In the genomic region with DNA sequence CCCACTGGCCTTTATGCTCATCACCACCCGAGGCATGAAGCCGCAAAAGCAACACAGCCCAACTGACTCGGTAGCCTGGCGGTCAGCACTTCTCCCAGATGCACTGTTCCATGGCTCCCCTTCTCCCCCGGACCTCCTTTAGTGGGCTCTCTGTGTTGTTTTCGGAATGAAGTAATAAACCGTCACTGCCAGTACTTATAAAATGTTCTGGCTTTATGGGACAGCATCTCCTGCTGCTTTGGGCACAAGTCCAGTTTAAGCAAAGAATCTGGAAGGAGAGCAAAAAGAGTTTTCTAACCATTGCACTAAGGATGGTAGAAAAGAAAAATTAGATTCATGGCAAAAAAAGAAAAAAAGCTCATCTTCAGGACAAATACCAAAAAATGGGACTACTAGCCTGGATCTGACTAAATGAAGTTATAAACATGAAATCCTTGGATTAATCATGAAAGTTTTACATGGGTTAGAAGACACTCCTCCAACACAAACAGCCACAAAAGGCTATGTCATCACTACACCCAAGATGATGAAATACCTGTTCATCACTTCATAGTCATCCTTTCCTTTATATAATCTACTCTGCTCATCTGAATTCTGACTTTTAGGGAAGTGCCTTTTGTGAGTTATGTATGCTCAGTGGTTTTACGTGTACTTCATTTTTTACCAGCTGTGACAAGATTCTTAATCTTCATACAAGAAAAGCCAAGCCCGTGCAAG, we compare ENCODE assay signal across 12 cellular contexts.
A peak's percentile ranks its signal among the peaks of the same experiment; 100 is the strongest.
DNase-seq lines count a peak whose midpoint lies in the region; ATAC-seq and TF ChIP-seq lines count a peak whose summit lies in the region.
"Had no signal": no experiment of that assay in that cellular context is flagged by ENCODE, and none has a peak within 500 bp of the region (broad histone marks: within the 10 kb centered on the region; RNA-seq: fewer than 3 reads in every experiment).

No MANE protein-coding gene starts in this region.

- no peaks in the 10 kb centered on the region for H3K27me3 ChIP-seq in heart left ventricle
- H3K27me3 ChIP-seq in aorta (ENCODE audit: control insufficient read depth in 1 of 2, insufficient read depth in 2 of 2, low read length in 1 of 2) = no peaks in the 10 kb centered on the region
- no peaks in the 10 kb centered on the region for H3K27me3 ChIP-seq in Peyer's patch

- H3K4me1 Mint-ChIP-seq in T-helper 17 cell = no peaks in the 10 kb centered on the region

- H3K36me3 ChIP-seq in heart left ventricle (no peaks in the 10 kb centered on the region), aorta (ENCODE audit: control insufficient read depth in 1 of 2, insufficient read depth in 2 of 2, low read length in 1 of 2) (no peaks in the 10 kb centered on the region), Peyer's patch (no peaks in the 10 kb centered on the region)

- no peak for DNase-seq in heart left ventricle
- no peak for DNase-seq in cardiac septum (ENCODE audit: low spot score)
- DNase-seq in T-helper 17 cell = no peak
- no peak for DNase-seq in left ventricle myocardium superior
- no peak for DNase-seq in aorta
- DNase-seq in Peyer's patch = no peak
- no peak for DNase-seq in HuH-7.5 (ENCODE audit: low spot score)
- DNase-seq: amniotic stem cell; CD8-positive, alpha-beta memory T cell; NCI-H1930 had no signal

- H3K9me3 ChIP-seq in heart left ventricle = no peaks in the 10 kb centered on the region
- H3K9me3 ChIP-seq in T-helper 17 cell (ENCODE audit: control insufficient read depth, low read length, poor library complexity, severe bottlenecking) = no peaks in the 10 kb centered on the region
- no peaks in the 10 kb centered on the region for H3K9me3 ChIP-seq in aorta (ENCODE audit: control insufficient read depth, low read length)
- no peaks in the 10 kb centered on the region for H3K9me3 ChIP-seq in Peyer's patch

- H3K27me3 Mint-ChIP-seq in T-helper 17 cell = no peaks in the 10 kb centered on the region
- H3K27me3 Mint-ChIP-seq: CD8-positive, alpha-beta memory T cell had no signal

- TF ChIP-seq POLR2A in heart left ventricle (IDR thresholded peaks at IDR 0.05) (no peak), Peyer's patch (IDR thresholded peaks at IDR 0.05) (no peak)

- H3K27ac Mint-ChIP-seq in T-helper 17 cell = no peak overlapping the region
- H3K27ac Mint-ChIP-seq: CD8-positive, alpha-beta memory T cell; stimulated activated memory B cell treated with anti-CD40 and anti-IgM and Interleukin-4, amounts not matched to agents 10 μg/mL and 1 μg/mL and 100 μg/mL, for 72 hours had no signal

- H3K4me3 ChIP-seq in heart left ventricle (no peak overlapping the region), aorta (ENCODE audit: low read length in 2 of 2) (peak overlapping the region in 1 of 2 donors; percentile 3), Peyer's patch (no peak overlapping the region)

- H3K4me1 ChIP-seq in heart left ventricle (peaks cover 0 to 27% (median 0%) of the 10 kb centered on the region in 12 donors), aorta (ENCODE audit: control insufficient read depth in 1 of 2, insufficient read depth in 2 of 2, low read length in 2 of 2) (peaks cover 1 to 3% of the 10 kb centered on the region in 2 donors), Peyer's patch (no peaks in the 10 kb centered on the region)

- no peak for TF ChIP-seq CTCF in heart left ventricle (IDR thresholded peaks at IDR 0.05)
- TF ChIP-seq CTCF in Peyer's patch (IDR thresholded peaks at IDR 0.05) = no peak

- H3K27ac ChIP-seq in heart left ventricle (peak overlapping the region in 1 of 12 donors; percentile 49), aorta (ENCODE audit: low read depth in 1 of 2, low read length in 2 of 2) (no peak overlapping the region), Peyer's patch (no peak overlapping the region)

- WGBS in heart left ventricle, 4 donors = 66 to 75% (median 72%) methylated on average over 9 of the region's 9 CpGs
- 10 to 14% methylated on average over 9 of the region's 9 CpGs for WGBS in aorta, 2 donors

- ATAC-seq in heart left ventricle = peak in 3 of 4 donors; percentile 59 to 69 (median 60)
- ATAC-seq in T-helper 17 cell = peak; percentile 30
- peak; percentile 52 for ATAC-seq in left ventricle myocardium superior
- ATAC-seq in aorta (ENCODE audit: low FRiP score) = peak; percentile 36
- ATAC-seq in HG02884 (IDR thresholded peaks at IDR 0.05; ENCODE audit: unreplicated experiment) = no peak
- ATAC-seq: stimulated activated memory B cell treated with anti-CD40 and anti-IgM and Interleukin-4, amounts not matched to agents 10 μg/mL and 1 μg/mL and 100 μg/mL, for 72 hours had no signal

- intact Hi-C loops in heart left ventricle (cut with DNase I) = no loop called here
- intact Hi-C loops in cardiac septum (cut with DNase I) = no loop called here
- intact Hi-C loops in left ventricle myocardium superior (cut with micrococcal nuclease) = no loop called here
- intact Hi-C loops in aorta (cut with DNase I) = no loop called here

- no peaks in the 10 kb centered on the region for H3K36me3 Mint-ChIP-seq in T-helper 17 cell (ENCODE audit: low read depth)
- H3K36me3 Mint-ChIP-seq: CD8-positive, alpha-beta memory T cell; stimulated activated memory B cell treated with anti-CD40 and anti-IgM and Interleukin-4, amounts not matched to agents 10 μg/mL and 1 μg/mL and 100 μg/mL, for 72 hours had no signal

- no peak overlapping the region for H3K4me3 Mint-ChIP-seq in T-helper 17 cell
- H3K4me3 Mint-ChIP-seq: CD8-positive, alpha-beta memory T cell; stimulated activated memory B cell treated with anti-CD40 and anti-IgM and Interleukin-4, amounts not matched to agents 10 μg/mL and 1 μg/mL and 100 μg/mL, for 72 hours had no signal
